ENCODE assay signal across 1 cellular context in the genomic region with DNA sequence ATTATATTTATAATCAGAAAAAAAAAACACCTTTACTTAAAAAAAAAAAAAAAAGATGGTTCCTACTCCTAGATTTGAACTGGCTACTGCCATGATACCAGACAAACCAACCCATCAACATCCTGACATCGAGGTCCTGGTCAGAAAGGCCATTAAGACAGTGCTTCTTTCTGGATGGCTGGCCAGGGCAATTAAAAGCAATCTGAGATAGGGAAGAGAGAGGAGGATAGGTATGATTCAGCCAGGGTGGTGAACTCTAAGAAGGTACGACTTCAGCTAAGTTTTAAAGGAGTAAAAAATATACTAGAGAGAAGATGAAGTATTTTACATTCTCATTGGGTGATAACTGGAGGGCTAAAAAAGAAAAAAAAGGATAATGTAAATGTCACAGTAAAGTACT.
TF ChIP-seq lines count a peak whose summit lies in the region.

No MANE protein-coding gene starts in this region.

TF ChIP-seq in GM23338, 12 proteins besides CTCF, POLR2A, EP300 and RAD21 (continued from another document):
- TF ChIP-seq, protein P1, sequence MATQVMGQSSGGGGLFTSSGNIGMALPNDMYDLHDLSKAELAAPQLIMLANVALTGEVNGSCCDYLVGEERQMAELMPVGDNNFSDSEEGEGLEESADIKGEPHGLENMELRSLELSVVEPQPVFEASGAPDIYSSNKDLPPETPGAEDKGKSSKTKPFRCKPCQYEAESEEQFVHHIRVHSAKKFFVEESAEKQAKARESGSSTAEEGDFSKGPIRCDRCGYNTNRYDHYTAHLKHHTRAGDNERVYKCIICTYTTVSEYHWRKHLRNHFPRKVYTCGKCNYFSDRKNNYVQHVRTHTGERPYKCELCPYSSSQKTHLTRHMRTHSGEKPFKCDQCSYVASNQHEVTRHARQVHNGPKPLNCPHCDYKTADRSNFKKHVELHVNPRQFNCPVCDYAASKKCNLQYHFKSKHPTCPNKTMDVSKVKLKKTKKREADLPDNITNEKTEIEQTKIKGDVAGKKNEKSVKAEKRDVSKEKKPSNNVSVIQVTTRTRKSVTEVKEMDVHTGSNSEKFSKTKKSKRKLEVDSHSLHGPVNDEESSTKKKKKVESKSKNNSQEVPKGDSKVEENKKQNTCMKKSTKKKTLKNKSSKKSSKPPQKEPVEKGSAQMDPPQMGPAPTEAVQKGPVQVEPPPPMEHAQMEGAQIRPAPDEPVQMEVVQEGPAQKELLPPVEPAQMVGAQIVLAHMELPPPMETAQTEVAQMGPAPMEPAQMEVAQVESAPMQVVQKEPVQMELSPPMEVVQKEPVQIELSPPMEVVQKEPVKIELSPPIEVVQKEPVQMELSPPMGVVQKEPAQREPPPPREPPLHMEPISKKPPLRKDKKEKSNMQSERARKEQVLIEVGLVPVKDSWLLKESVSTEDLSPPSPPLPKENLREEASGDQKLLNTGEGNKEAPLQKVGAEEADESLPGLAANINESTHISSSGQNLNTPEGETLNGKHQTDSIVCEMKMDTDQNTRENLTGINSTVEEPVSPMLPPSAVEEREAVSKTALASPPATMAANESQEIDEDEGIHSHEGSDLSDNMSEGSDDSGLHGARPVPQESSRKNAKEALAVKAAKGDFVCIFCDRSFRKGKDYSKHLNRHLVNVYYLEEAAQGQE (IDR thresholded peaks at IDR 0.05; ENCODE audit: unreplicated experiment) = no peak
